ENCODE assay signal across 10 cellular contexts in genomic region chr16:14309906-14310305, GRCh38.
DNase-seq lines count a peak whose midpoint lies in the region; ATAC-seq and TF ChIP-seq lines count a peak whose summit lies in the region.
"Had no signal": no experiment of that assay in that cellular context is flagged by ENCODE, and none has a peak within 500 bp of the region (broad histone marks: within the 10 kb centered on the region; RNA-seq: fewer than 3 reads in every experiment).

No MANE protein-coding gene starts in this region.

- peak; percentile 56 to 64 for ATAC-seq in activated T-cell treated with anti-CD3 and anti-CD28 coated beads, Interleukin-2, amount 50 U/mL, for 4 hours
- ATAC-seq in T-helper 17 cell (no peak), GM21723 (IDR thresholded peaks at IDR 0.05; ENCODE audit: unreplicated experiment) (no peak), omental fat pad (ENCODE audit: low FRiP score) (no peak)

- peaks cover 21% of the 10 kb centered on the region for H3K4me1 Mint-ChIP-seq in activated T-cell treated with anti-CD3 and anti-CD28 coated beads, Interleukin-2, amount 50 U/mL, for 4 hours (ENCODE audit: low read depth)
- H3K4me1 Mint-ChIP-seq in T-helper 17 cell = peaks cover 7% of the 10 kb centered on the region

- intact Hi-C loops in stomach (cut with DNase I; ENCODE audit: low total_unique reads) = no loop called here

- H3K36me3 ChIP-seq in stomach = no peaks in the 10 kb centered on the region

- H3K27me3 ChIP-seq in stomach = no peaks in the 10 kb centered on the region

- no peaks in the 10 kb centered on the region for H3K36me3 Mint-ChIP-seq in activated T-cell treated with anti-CD3 and anti-CD28 coated beads, Interleukin-2, amount 50 U/mL, for 4 hours (ENCODE audit: insufficient read depth)
- H3K36me3 Mint-ChIP-seq in T-helper 17 cell (ENCODE audit: low read depth) = no peaks in the 10 kb centered on the region
- H3K36me3 Mint-ChIP-seq: CD14-positive monocyte had no signal

- DNase-seq in activated T-cell treated with anti-CD3 and anti-CD28 coated beads, Interleukin-2, amount 50 U/mL, for 4 hours = no peak
- no peak for DNase-seq in activated T-cell treated with anti-CD3 and anti-CD28 coated beads, Interleukin-2, amount 50 U/mL, for 1 hour
- no peak for DNase-seq in T-helper 17 cell
- peak; percentile 30 for DNase-seq in fibroblast of peridontal ligament (ENCODE audit: extremely low read depth)
- no peak for DNase-seq in stomach
- DNase-seq in A172 (ENCODE audit: low spot score) = no peak
- DNase-seq in omental fat pad (ENCODE audit: low spot score) = no peak
- DNase-seq: NCI-H1048 had no signal

- H3K27ac Mint-ChIP-seq in T-helper 17 cell = peak overlapping the region; percentile 79

- no peaks in the 10 kb centered on the region for H3K9me3 ChIP-seq in T-helper 17 cell (ENCODE audit: control insufficient read depth, low read length, poor library complexity, severe bottlenecking)
- no peaks in the 10 kb centered on the region for H3K9me3 ChIP-seq in stomach

- H3K27me3 Mint-ChIP-seq in activated T-cell treated with anti-CD3 and anti-CD28 coated beads, Interleukin-2, amount 50 U/mL, for 4 hours (ENCODE audit: low read depth) = peaks cover 1% of the 10 kb centered on the region
- H3K27me3 Mint-ChIP-seq in T-helper 17 cell = no peaks in the 10 kb centered on the region

- peak overlapping the region in 3 of 5 donors; percentile 53 to 66 (median 54) for H3K27ac ChIP-seq in stomach

- H3K4me3 Mint-ChIP-seq in activated T-cell treated with anti-CD3 and anti-CD28 coated beads, Interleukin-2, amount 50 U/mL, for 4 hours = no peak overlapping the region
- peak overlapping the region; percentile 80 for H3K4me3 Mint-ChIP-seq in T-helper 17 cell

- H3K9me3 Mint-ChIP-seq in activated T-cell treated with anti-CD3 and anti-CD28 coated beads, Interleukin-2, amount 50 U/mL, for 4 hours = no peaks in the 10 kb centered on the region

- TF ChIP-seq POLR2A in stomach (IDR thresholded peaks at IDR 0.05) = no peak

- WGBS in stomach, 5 donors = 66 to 82% (median 81%) methylated on average over 10 of the region's 10 CpGs

- no peak for TF ChIP-seq CTCF in stomach (IDR thresholded peaks at IDR 0.05)
- no peak for TF ChIP-seq CTCF in omental fat pad (IDR thresholded peaks at IDR 0.05)

- H3K4me3 ChIP-seq in stomach = peak overlapping the region in 1 of 4 donors; percentile 1

- peaks cover 14 to 66% (median 43%) of the 10 kb centered on the region in 4 donors for H3K4me1 ChIP-seq in stomach

- TF ChIP-seq EP300 in stomach (IDR thresholded peaks at IDR 0.05) = no peak

Comparison
In these comparisons a context has a peak if more than half of its experiments do, and no peak if none do; other contexts are left out.
1. ATAC-seq: peak in activated T-cell treated with anti-CD3 and anti-CD28 coated beads, Interleukin-2, amount 50 U/mL, for 4 hours (2 of 2); none in T-helper 17 cell (single experiment), GM21723 (single experiment) and omental fat pad (single experiment).